Comparison of ENCODE assay signal across 8 cellular contexts in genomic region chr11:69643646-69644045, GRCh38. TPM values are rescaled to one million over a fixed set of nuclear protein-coding genes. Genes with fewer than 3 reads are reported as not detected.
DNase-seq lines count a peak whose midpoint lies in the region; FAIRE-seq and TF ChIP-seq lines count a peak whose summit lies in the region.

No MANE protein-coding gene starts in this region.

- no peaks in the 10 kb centered on the region for H3K27me3 ChIP-seq in smooth muscle cell (ENCODE audit: low read depth)
- peaks cover 0 to 5% of the 10 kb centered on the region in 2 donors for H3K27me3 ChIP-seq in small intestine (ENCODE audit: control insufficient read depth in 2 of 2, insufficient read depth in 2 of 2, low read length in 2 of 2)

- no peak overlapping the region for H3K27ac Mint-ChIP-seq in T-helper 1 cell treated with Interleukin-12 subunit alpha and Interleukin-12 subunit beta and Interleukin-4 antibody, amounts not matched to agents 30 μg/mL and 1 μg/mL, for 36 hours
- H3K27ac Mint-ChIP-seq in glutamatergic neuron (ENCODE audit: unreplicated experiment), result no peak overlapping the region

- peaks cover 81% of the 10 kb centered on the region for H3K79me2 ChIP-seq in smooth muscle cell (ENCODE audit: low read depth)

- WGBS in smooth muscle cell (ENCODE audit: low lambda C conversion rate), result 77% methylated on average over 27 of the region's 27 CpGs
- 44 to 56% (median 48%) methylated on average over 26 to 27 of the region's 27 CpGs for WGBS in small intestine, 3 donors

- H3K4me3 ChIP-seq in WI38 (ENCODE audit: low read depth, low read length) (peak overlapping the region; percentile 98), smooth muscle cell (peak overlapping the region; percentile 93), small intestine (ENCODE audit: low read depth in 1 of 2, low read length in 2 of 2) (peak overlapping the region in 1 of 2 donors; percentile 88)

- no peaks in the 10 kb centered on the region for H3K36me3 Mint-ChIP-seq in T-helper 1 cell treated with Interleukin-12 subunit alpha and Interleukin-12 subunit beta and Interleukin-4 antibody, amounts not matched to agents 30 μg/mL and 1 μg/mL, for 36 hours (ENCODE audit: low read depth)
- no peaks in the 10 kb centered on the region for H3K36me3 Mint-ChIP-seq in glutamatergic neuron (ENCODE audit: unreplicated experiment)

- no peaks in the 10 kb centered on the region for H3K9me3 Mint-ChIP-seq in T-helper 1 cell treated with Interleukin-12 subunit alpha and Interleukin-12 subunit beta and Interleukin-4 antibody, amounts not matched to agents 30 μg/mL and 1 μg/mL, for 36 hours
- peaks cover 4% of the 10 kb centered on the region for H3K9me3 Mint-ChIP-seq in glutamatergic neuron (ENCODE audit: unreplicated experiment)

- no peak for DNase-seq in T-helper 1 cell
- DNase-seq in glutamatergic neuron, result no peak
- DNase-seq in smooth muscle cell (lab: John Stamatoyannopoulos, UW; ENCODE audit: unreplicated experiment), result no peak
- no peak for DNase-seq in stimulated activated CD4-positive, alpha-beta T cell treated with anti-CD3 and anti-CD28 coated beads, Interleukin-4, amount 100 ng/mL, for 4 hours
- DNase-seq in NCI-H2029 treated with DMSO at 0.1 percent for 48 hours (lab: John Stamatoyannopoulos, UW), result no peak
- DNase-seq in small intestine, result no peak

- H3K27ac ChIP-seq in smooth muscle cell (ENCODE audit: low read depth) (peak overlapping the region; percentile 37), small intestine (ENCODE audit: low read depth in 1 of 2, low read length in 1 of 2) (no peak overlapping the region)

- peaks cover 6% of the 10 kb centered on the region for H3K4me1 Mint-ChIP-seq in T-helper 1 cell treated with Interleukin-12 subunit alpha and Interleukin-12 subunit beta and Interleukin-4 antibody, amounts not matched to agents 30 μg/mL and 1 μg/mL, for 36 hours (ENCODE audit: low read depth)
- peaks cover 2% of the 10 kb centered on the region for H3K4me1 Mint-ChIP-seq in glutamatergic neuron (ENCODE audit: low read depth, unreplicated experiment)

- peaks cover 29% of the 10 kb centered on the region for H3K4me1 ChIP-seq in smooth muscle cell (ENCODE audit: low read depth)
- peaks cover 3 to 6% of the 10 kb centered on the region in 2 donors for H3K4me1 ChIP-seq in small intestine (ENCODE audit: control insufficient read depth in 2 of 2, insufficient read depth in 1 of 2, low read depth in 1 of 2, low read length in 1 of 2)

- H4K20me1 ChIP-seq in smooth muscle cell (ENCODE audit: low read depth), result peaks cover 68% of the 10 kb centered on the region

- H3K4me2 ChIP-seq in smooth muscle cell, result peak overlapping the region; percentile 96

- H3K36me3 ChIP-seq in smooth muscle cell (ENCODE audit: low read depth) (no peaks in the 10 kb centered on the region), small intestine (ENCODE audit: control insufficient read depth in 2 of 2, insufficient read depth in 2 of 2, low read length in 2 of 2) (peaks cover 0 to 7% of the 10 kb centered on the region in 2 donors)

- H2AFZ ChIP-seq in smooth muscle cell (ENCODE audit: low read depth), result no peak overlapping the region

- H3K4me3 Mint-ChIP-seq in T-helper 1 cell treated with Interleukin-12 subunit alpha and Interleukin-12 subunit beta and Interleukin-4 antibody, amounts not matched to agents 30 μg/mL and 1 μg/mL, for 36 hours, result peak overlapping the region; percentile 61
- H3K4me3 Mint-ChIP-seq in glutamatergic neuron (ENCODE audit: unreplicated experiment), result peak overlapping the region; percentile 34

- H3K9ac ChIP-seq in smooth muscle cell (ENCODE audit: low read depth), result no peak overlapping the region

- TF ChIP-seq CTCF in WI38 (IDR thresholded peaks at IDR 0.05; ENCODE audit: low read depth, low read length) (no peak), glutamatergic neuron (IDR thresholded peaks at IDR 0.05; ENCODE audit: partially characterized antibody, unreplicated experiment) (peak; percentile 51), smooth muscle cell (IDR thresholded peaks at IDR 0.05; ENCODE audit: borderline replicate concordance, insufficient read depth, poor library complexity, severe bottlenecking) (no peak)

- H3K27me3 Mint-ChIP-seq in T-helper 1 cell treated with Interleukin-12 subunit alpha and Interleukin-12 subunit beta and Interleukin-4 antibody, amounts not matched to agents 30 μg/mL and 1 μg/mL, for 36 hours (ENCODE audit: low read depth), result peaks cover 26% of the 10 kb centered on the region
- peaks cover 6% of the 10 kb centered on the region for H3K27me3 Mint-ChIP-seq in glutamatergic neuron (ENCODE audit: unreplicated experiment)

- no peak for FAIRE-seq in small intestine (lab: Jason Lieb, UNC)

- H3K9me3 ChIP-seq in smooth muscle cell (replicated peaks; ENCODE audit: low read depth) (no peaks in the 10 kb centered on the region), small intestine (ENCODE audit: control insufficient read depth, low read depth) (no peaks in the 10 kb centered on the region)

- peaks cover 15% of the 10 kb centered on the region for H3F3A ChIP-seq in smooth muscle cell (ENCODE audit: low read depth)

RNA-seq across cellular contexts. Expression of gene CCND1, which starts 2.7 kb away (rescaled TPM):
- 36.1 TPM for total RNA-seq in glutamatergic neuron (ENCODE audit: unreplicated experiment)
- total RNA-seq in smooth muscle cell, result 281 and 307 TPM in 2 replicates
- polyA plus RNA-seq in smooth muscle cell, result 482 and 510 TPM in 2 replicates
- 10 to 100 TPM in 1 of 3 donors, 1 to 10 TPM in 2; 6.2 to 24.6 (median 6.7) TPM for polyA plus RNA-seq in small intestine

RNA-seq across cellular contexts. Expression of gene LTO1, which starts 31.5 kb away (rescaled TPM):
- total RNA-seq in glutamatergic neuron (ENCODE audit: unreplicated experiment) (38.1 TPM), smooth muscle cell (7.2 and 8.0 TPM in 2 replicates)
- polyA plus RNA-seq in smooth muscle cell (17.3 and 22.6 TPM in 2 replicates), small intestine (10 to 100 TPM; 14.6 to 18.6 (median 16.8) TPM)
